12 cellular contexts compared by ENCODE assay signal in genomic region chr14:64755661-64756265, GRCh38. TPM values are rescaled to one million over a fixed set of nuclear protein-coding genes. Genes with fewer than 3 reads are reported as not detected.
DNase-seq lines count a peak whose midpoint lies in the region; TF ChIP-seq lines count a peak whose summit lies in the region.
"Had no signal": no experiment of that assay in that cellular context is flagged by ENCODE, and none has a peak within 500 bp of the region (broad histone marks: within the 10 kb centered on the region; RNA-seq: fewer than 3 reads in every experiment).

No MANE protein-coding gene starts in this region.

- H3K4me3 ChIP-seq in fibroblast of the aortic adventitia (ENCODE audit: low read depth, low read length) (no peak overlapping the region), MM.1S (ENCODE audit: low read length) (no peak overlapping the region)
- H3K4me3 ChIP-seq: A549, dorsolateral prefrontal cortex, ovary had no signal

- H3K27ac ChIP-seq in MM.1S (ENCODE audit: low read length): no peak overlapping the region
- H3K27ac ChIP-seq: ovary had no signal

- TF ChIP-seq CTCF in fibroblast of the aortic adventitia (IDR thresholded peaks at IDR 0.05; ENCODE audit: insufficient read depth, low read length): no peak
- TF ChIP-seq CTCF in MM.1S (IDR thresholded peaks at IDR 0.05; ENCODE audit: low read length): no peak

- no peak overlapping the region for H3K4me2 ChIP-seq in MM.1S (ENCODE audit: low read depth, low read length)
- H3K4me2 ChIP-seq: A549 had no signal

- no peak overlapping the region for H2AFZ ChIP-seq in MM.1S (ENCODE audit: low read length)

- no peaks in the 10 kb centered on the region for H3K36me3 ChIP-seq in MM.1S (replicated peaks; ENCODE audit: insufficient read depth, low read length)
- H3K36me3 ChIP-seq: ovary had no signal

- H3K27me3 ChIP-seq in MM.1S (replicated peaks; ENCODE audit: insufficient read depth, low read length): no peaks in the 10 kb centered on the region
- H3K27me3 ChIP-seq: dorsolateral prefrontal cortex, ovary had no signal

- no peaks in the 10 kb centered on the region for H3F3A ChIP-seq in MM.1S (ENCODE audit: insufficient read depth, low read length)

- H3K79me2 ChIP-seq in MM.1S (ENCODE audit: low read length): no peaks in the 10 kb centered on the region

- no peaks in the 10 kb centered on the region for H3K9me2 ChIP-seq in MM.1S (replicated peaks; ENCODE audit: insufficient read depth, low read length)

- H4K20me1 ChIP-seq in MM.1S (ENCODE audit: insufficient read depth, low read length): no peaks in the 10 kb centered on the region

- H3K9me3 ChIP-seq in MM.1S (replicated peaks; ENCODE audit: insufficient read depth, low read length): no peaks in the 10 kb centered on the region
- H3K9me3 ChIP-seq: A549, ovary had no signal

- H3K4me1 ChIP-seq in MM.1S (ENCODE audit: low read length): no peaks in the 10 kb centered on the region

- no peak overlapping the region for H3K9ac ChIP-seq in MM.1S (ENCODE audit: low read length)

- DNase-seq in activated CD4-positive, CD25-positive, alpha-beta regulatory T cell treated with anti-CD3 and anti-CD28 coated beads, Interleukin-2, amount 50 U/mL, for 16 hours (ENCODE audit: low read depth, low spot score): peak; percentile 12
- DNase-seq in activated CD4-positive, CD25-positive, alpha-beta regulatory T cell treated with anti-CD3 and anti-CD28 coated beads, Interleukin-2, amount 50 U/mL, for 72 hours: no peak
- DNase-seq in activated CD4-positive, alpha-beta T cell treated with anti-CD3 and anti-CD28 coated beads for 48 hours: peak; percentile 51
- peak; percentile 33 for DNase-seq in fibroblast of the aortic adventitia (ENCODE audit: low read depth)
- DNase-seq in stimulated activated CD8-positive, alpha-beta memory T cell treated with anti-CD3 and anti-CD28 coated beads, Interleukin-4, amount 100 ng/mL, for 4 hours (ENCODE audit: low read depth in 2 of 2, low spot score in 1 of 2): peak; percentile 27 to 28
- DNase-seq in NK-92 treated with Interleukin-12 subunit alpha and Interleukin-12 subunit beta, amount 100 ng/mL, for 24 hours (lab: John Stamatoyannopoulos, UW): no peak
- DNase-seq in NCI-H128 (lab: John Stamatoyannopoulos, UW; ENCODE audit: unreplicated experiment): no peak
- no peak for DNase-seq in MM.1S
- DNase-seq: dorsolateral prefrontal cortex, NCI-H510A had no signal

RNA-seq across cellular contexts. Expression of gene PLEKHG3, which starts 51.5 kb away (rescaled TPM):
- total RNA-seq in fibroblast of the aortic adventitia (ENCODE audit: low replicate concordance): 8.2 and 9.0 TPM in 2 replicates

Comparison
In these comparisons a context has a peak if more than half of its experiments do, and no peak if none do; other contexts are left out.
1. DNase-seq: peak in activated CD4-positive, CD25-positive, alpha-beta regulatory T cell treated with anti-CD3 and anti-CD28 coated beads, Interleukin-2, amount 50 U/mL, for 16 hours (single experiment), activated CD4-positive, alpha-beta T cell treated with anti-CD3 and anti-CD28 coated beads for 48 hours (single experiment), fibroblast of the aortic adventitia (single experiment) and stimulated activated CD8-positive, alpha-beta memory T cell treated with anti-CD3 and anti-CD28 coated beads, Interleukin-4, amount 100 ng/mL, for 4 hours (2 of 2); none in activated CD4-positive, CD25-positive, alpha-beta regulatory T cell treated with anti-CD3 and anti-CD28 coated beads, Interleukin-2, amount 50 U/mL, for 72 hours (single experiment), NK-92 treated with Interleukin-12 subunit alpha and Interleukin-12 subunit beta, amount 100 ng/mL, for 24 hours (single experiment), NCI-H128 (single experiment) and MM.1S (single experiment).